Comparison of ENCODE assay signal across 26 cellular contexts in the genomic region with DNA sequence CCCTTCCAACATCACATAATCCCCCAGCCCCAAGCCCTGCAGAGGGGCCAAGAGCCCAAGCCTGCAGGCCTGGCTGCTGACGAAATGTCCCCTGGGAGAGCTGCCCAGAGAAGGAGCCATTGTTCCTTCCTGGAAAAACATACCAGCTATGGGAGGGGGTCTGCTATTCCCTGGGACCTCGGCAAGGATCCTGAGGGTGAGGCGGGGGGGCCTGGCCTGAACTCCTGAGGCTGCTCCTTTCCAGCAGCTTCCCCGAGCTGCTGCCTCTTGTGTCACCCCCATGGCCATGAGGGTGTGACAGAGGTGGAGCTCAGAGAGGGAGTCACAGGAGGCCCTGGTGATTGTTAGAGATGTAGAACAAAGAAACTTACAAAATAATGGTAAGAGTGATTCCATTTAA. TPM values are rescaled to one million over a fixed set of nuclear protein-coding genes. Genes with fewer than 3 reads are reported as not detected.
DNase-seq lines count a peak whose midpoint lies in the region; ATAC-seq and TF ChIP-seq lines count a peak whose summit lies in the region.
"Had no signal": no experiment of that assay in that cellular context is flagged by ENCODE, and none has a peak within 500 bp of the region (broad histone marks: within the 10 kb centered on the region; RNA-seq: fewer than 3 reads in every experiment).

No MANE protein-coding gene starts in this region.

- no peak for DNase-seq in activated CD4-positive, alpha-beta T cell treated with anti-CD3 and anti-CD28 coated beads, Interleukin-2, amount 10 ng/mL, durations not matched to agents 7 days and 5 days
- no peak for DNase-seq in activated CD4-positive, alpha-beta T cell treated with anti-CD3 and anti-CD28 coated beads, Interleukin-2, amount 10 ng/mL, durations not matched to agents 24 days and 14 days
- peak; percentile 20 for DNase-seq in SK-MEL-5 (ENCODE audit: low read depth, low spot score)
- no peak for DNase-seq in mesenchymal stem cell
- DNase-seq in spleen = peak; percentile 51
- DNase-seq in SIG-M5 treated with dmso at 0.1 percent for 504 hours (lab: John Stamatoyannopoulos, UW; ENCODE audit: unreplicated experiment) = no peak
- DNase-seq in H4 (ENCODE audit: low spot score) = no peak
- DNase-seq: activated CD4-positive, alpha-beta memory T cell treated with anti-CD3 and anti-CD28 coated beads for 36 hours; activated naive CD4-positive, alpha-beta T cell; colonic mucosa; DMS 273 treated with DMSO at 0.1 percent for 48 hours; GF-D8; naive thymus-derived CD8-positive, alpha-beta T cell; NCI-H187 treated with DMSO at 0.1 percent for 48 hours; NCI-H345; RPMI8226; stimulated activated CD4-positive, alpha-beta T cell treated with anti-CD3 and anti-CD28 coated beads, Interleukin-12 subunit alpha, Interleukin-12 subunit beta, amount 100 ng/mL, for 4 hours; stimulated activated CD8-positive, alpha-beta memory T cell treated with anti-CD3 and anti-CD28 coated beads, Interleukin-4, amount 100 ng/mL, for 48 hours; T-helper 1 cell had no signal

- H2BK12ac ChIP-seq in mesenchymal stem cell (ENCODE audit: low read length in 2 of 2) = peak overlapping the region in 1 of 2 experiments; percentile 2

- CTCF ChIA-PET in activated CD4-positive, alpha-beta T cell treated with anti-CD3 and anti-CD28 coated beads, Interleukin-2, amount 10 ng/mL, durations not matched to agents 7 days and 5 days (lab: Charles Lee) = interaction anchor here (1.2 to 1.4 kb wide), 2 partner anchors 12 to 34 kb away, joined by 4 to 6 read pairs; no protein-coding TSS in a partner anchor

- H3K36me3 Mint-ChIP-seq in activated CD4-positive, alpha-beta T cell treated with anti-CD3 and anti-CD28 coated beads, Interleukin-2, amount 10 ng/mL, durations not matched to agents 7 days and 5 days (ENCODE audit: low read depth) = no peaks in the 10 kb centered on the region
- no peaks in the 10 kb centered on the region for H3K36me3 Mint-ChIP-seq in activated CD4-positive, alpha-beta T cell treated with anti-CD3 and anti-CD28 coated beads, Interleukin-2, amount 10 ng/mL, durations not matched to agents 24 days and 14 days (ENCODE audit: low read depth)
- H3K36me3 Mint-ChIP-seq: activated CD4-positive, alpha-beta memory T cell treated with anti-CD3 and anti-CD28 coated beads for 36 hours; naive thymus-derived CD8-positive, alpha-beta T cell had no signal

- no peak overlapping the region for H2BK15ac ChIP-seq in mesenchymal stem cell (ENCODE audit: low read depth, poor library complexity, severe bottlenecking)

- peak overlapping the region in 1 of 2 experiments; percentile 46 for H3K18ac ChIP-seq in mesenchymal stem cell (ENCODE audit: low read depth in 1 of 2, low read length in 2 of 2)

- POLR2A ChIA-PET in activated CD4-positive, alpha-beta T cell treated with anti-CD3 and anti-CD28 coated beads, Interleukin-2, amount 10 ng/mL, durations not matched to agents 7 days and 5 days (lab: Charles Lee) = no interaction called here

- H2BK5ac ChIP-seq in mesenchymal stem cell (ENCODE audit: low read depth, low read length, poor library complexity, severe bottlenecking) = no peak overlapping the region

- H2AFZ ChIP-seq in mesenchymal stem cell (ENCODE audit: low read depth, low read length) = no peak overlapping the region

- H3K27ac ChIP-seq in mesenchymal stem cell (ENCODE audit: low read length, poor library complexity, severe bottlenecking) (peak overlapping the region; percentile 3), spleen (no peak overlapping the region)
- H3K27ac ChIP-seq: C4-2B, colonic mucosa, psoas muscle, VCaP had no signal

- H3K27me3 Mint-ChIP-seq in activated CD4-positive, alpha-beta T cell treated with anti-CD3 and anti-CD28 coated beads, Interleukin-2, amount 10 ng/mL, durations not matched to agents 7 days and 5 days = no peaks in the 10 kb centered on the region
- H3K27me3 Mint-ChIP-seq in activated CD4-positive, alpha-beta T cell treated with anti-CD3 and anti-CD28 coated beads, Interleukin-2, amount 10 ng/mL, durations not matched to agents 24 days and 14 days = peaks cover under 1% of the 10 kb centered on the region
- H3K27me3 Mint-ChIP-seq: activated CD4-positive, alpha-beta memory T cell treated with anti-CD3 and anti-CD28 coated beads for 36 hours had no signal

- H3K9me3 ChIP-seq in mesenchymal stem cell (ENCODE audit: control insufficient read depth, low read length) (no peaks in the 10 kb centered on the region), spleen (no peaks in the 10 kb centered on the region)
- H3K9me3 ChIP-seq: colonic mucosa, psoas muscle, vagina had no signal

- H2AK5ac ChIP-seq in mesenchymal stem cell (ENCODE audit: low read length, severe bottlenecking) = peak overlapping the region; percentile 14

- no peaks in the 10 kb centered on the region for H3K9me3 Mint-ChIP-seq in activated CD4-positive, alpha-beta T cell treated with anti-CD3 and anti-CD28 coated beads, Interleukin-2, amount 10 ng/mL, durations not matched to agents 7 days and 5 days
- H3K9me3 Mint-ChIP-seq in activated CD4-positive, alpha-beta T cell treated with anti-CD3 and anti-CD28 coated beads, Interleukin-2, amount 10 ng/mL, durations not matched to agents 24 days and 14 days = no peaks in the 10 kb centered on the region
- H3K9me3 Mint-ChIP-seq: activated CD4-positive, alpha-beta memory T cell treated with anti-CD3 and anti-CD28 coated beads for 36 hours; naive thymus-derived CD8-positive, alpha-beta T cell had no signal

- H2BK120ac ChIP-seq in mesenchymal stem cell (ENCODE audit: low read depth, low read length) = no peak overlapping the region

- WGBS in mesenchymal stem cell = 65% methylated on average over 4 of the region's 4 CpGs
- 81 to 89% (median 85%) methylated on average over 4 of the region's 4 CpGs for WGBS in spleen, 5 donors

- in situ Hi-C loops in SK-MEL-5 (cut with HindIII; ENCODE audit: low pct_unique_long_range_greater_than_20kb, low sequenced_read_pairs) = no loop called here

- TF ChIP-seq POLR2A in spleen (IDR thresholded peaks at IDR 0.05) = no peak

- intact Hi-C loops in activated CD4-positive, alpha-beta T cell treated with anti-CD3 and anti-CD28 coated beads, Interleukin-2, amount 10 ng/mL, durations not matched to agents 24 days and 14 days (cut with micrococcal nuclease) = no loop called here
- intact Hi-C loops in spleen (cut with DNase I; ENCODE audit: low total_unique reads) = no loop called here

- H3K4ac ChIP-seq in mesenchymal stem cell (ENCODE audit: low read depth in 1 of 2, low read length in 2 of 2) = no peak overlapping the region

- peaks cover 29% of the 10 kb centered on the region for H3K79me1 ChIP-seq in mesenchymal stem cell (replicated peaks; ENCODE audit: low read length, poor library complexity, severe bottlenecking)

- H4K91ac ChIP-seq in mesenchymal stem cell (ENCODE audit: low read length) = peak overlapping the region; percentile 75

- H3K14ac ChIP-seq in mesenchymal stem cell (ENCODE audit: low read length in 2 of 2) = no peak overlapping the region

- H3K4me2 ChIP-seq in mesenchymal stem cell (ENCODE audit: low read length, poor library complexity, severe bottlenecking) = no peak overlapping the region

- H3K9ac ChIP-seq in mesenchymal stem cell (ENCODE audit: low read length) = peak overlapping the region; percentile 75

- peak overlapping the region; percentile 58 for H3K27ac Mint-ChIP-seq in activated CD4-positive, alpha-beta T cell treated with anti-CD3 and anti-CD28 coated beads, Interleukin-2, amount 10 ng/mL, durations not matched to agents 7 days and 5 days
- H3K27ac Mint-ChIP-seq in activated CD4-positive, alpha-beta T cell treated with anti-CD3 and anti-CD28 coated beads, Interleukin-2, amount 10 ng/mL, durations not matched to agents 24 days and 14 days = no peak overlapping the region
- H3K27ac Mint-ChIP-seq: activated CD4-positive, alpha-beta memory T cell treated with anti-CD3 and anti-CD28 coated beads for 36 hours had no signal

- no peak for ATAC-seq in HG03342 (IDR thresholded peaks at IDR 0.05; ENCODE audit: unreplicated experiment)
- ATAC-seq: GM12878; HCT116; naive thymus-derived CD8-positive, alpha-beta T cell; psoas muscle had no signal

- H3K4me1 Mint-ChIP-seq in activated CD4-positive, alpha-beta T cell treated with anti-CD3 and anti-CD28 coated beads, Interleukin-2, amount 10 ng/mL, durations not matched to agents 7 days and 5 days = peaks cover 19% of the 10 kb centered on the region
- H3K4me1 Mint-ChIP-seq in activated CD4-positive, alpha-beta T cell treated with anti-CD3 and anti-CD28 coated beads, Interleukin-2, amount 10 ng/mL, durations not matched to agents 24 days and 14 days = peaks cover 15% of the 10 kb centered on the region

- no peaks in the 10 kb centered on the region for H3K27me3 ChIP-seq in mesenchymal stem cell (ENCODE audit: control insufficient read depth in 1 of 2, insufficient read depth in 1 of 2, low read length in 2 of 2)
- H3K27me3 ChIP-seq in spleen (replicated peaks in 1 of 7) = no peaks in the 10 kb centered on the region
- H3K27me3 ChIP-seq: colonic mucosa, vagina had no signal

- no peak overlapping the region for H3K4me3 Mint-ChIP-seq in activated CD4-positive, alpha-beta T cell treated with anti-CD3 and anti-CD28 coated beads, Interleukin-2, amount 10 ng/mL, durations not matched to agents 7 days and 5 days
- H3K4me3 Mint-ChIP-seq in activated CD4-positive, alpha-beta T cell treated with anti-CD3 and anti-CD28 coated beads, Interleukin-2, amount 10 ng/mL, durations not matched to agents 24 days and 14 days = no peak overlapping the region
- H3K4me3 Mint-ChIP-seq: activated CD4-positive, alpha-beta memory T cell treated with anti-CD3 and anti-CD28 coated beads for 36 hours; naive thymus-derived CD8-positive, alpha-beta T cell had no signal

- no peak overlapping the region for H3K4me3 ChIP-seq in mesenchymal stem cell (ENCODE audit: insufficient read depth in 1 of 2, low read depth in 1 of 2, low read length in 2 of 2)
- no peak overlapping the region for H3K4me3 ChIP-seq in spleen
- H3K4me3 ChIP-seq: colonic mucosa, GM12878, psoas muscle, vagina had no signal

- H3K36me3 ChIP-seq in mesenchymal stem cell (ENCODE audit: control insufficient read depth in 1 of 2, insufficient read depth in 2 of 2, low read depth in 1 of 2, low read length in 2 of 2) = peaks cover 32 to 39% of the 10 kb centered on the region in 2 experiments
- H3K36me3 ChIP-seq in spleen = no peaks in the 10 kb centered on the region
- H3K36me3 ChIP-seq: colonic mucosa, vagina had no signal

- H4K8ac ChIP-seq in mesenchymal stem cell (ENCODE audit: low read length) = peak overlapping the region; percentile 79

- TF ChIP-seq CTCF in spleen (IDR thresholded peaks at IDR 0.05 in 8 of 11, conservative IDR thresholded peaks at IDR 0.05 in 3 of 11) = no peak

- H3K4me1 ChIP-seq in mesenchymal stem cell (ENCODE audit: control insufficient read depth, insufficient read depth, low read depth, low read length) (peaks cover 72% of the 10 kb centered on the region), spleen (peaks cover 3 to 71% (median 42%) of the 10 kb centered on the region in 6 donors)
- H3K4me1 ChIP-seq: colonic mucosa, psoas muscle had no signal

- H3K23ac ChIP-seq in mesenchymal stem cell (ENCODE audit: low read length in 2 of 2) = no peak overlapping the region

RNA-seq across cellular contexts. Expression of gene LOXL1, which starts 12.9 kb away (rescaled TPM):
- total RNA-seq in activated CD4-positive, alpha-beta T cell treated with anti-CD3 and anti-CD28 coated beads, Interleukin-2, amount 10 ng/mL, durations not matched to agents 7 days and 5 days = 1 to 10 TPM; 3.4 to 3.5 TPM
- 0.49 and 0.88 TPM in 2 replicates for total RNA-seq in activated CD4-positive, alpha-beta T cell treated with anti-CD3 and anti-CD28 coated beads, Interleukin-2, amount 10 ng/mL, durations not matched to agents 24 days and 14 days
- 0.32 TPM in 1 of 2 replicates, not detected in the other for total RNA-seq in SK-MEL-5 (2014; rRNA removed; shearing (Covaris generic))
- polyA plus RNA-seq in SK-MEL-5 (2015; cell fraction: cytosol; rRNA removed) = 0.54 and 0.86 TPM in 2 replicates
- 1.6 TPM in 1 of 2 replicates, not detected in the other for polyA plus RNA-seq in SK-MEL-5 (2015; cell fraction: nucleus; rRNA removed)
- polyA plus RNA-seq in mesenchymal stem cell (2013, experiment 1 of 2) = 187 TPM
- polyA plus RNA-seq in mesenchymal stem cell (2013, experiment 2 of 2) = 181 TPM
- total RNA-seq in spleen = 1 to 10 TPM; 3.3 to 9.4 (median 6.4) TPM
- 10 to 100 TPM in 1 of 3 donors, 1 to 10 TPM in 2; 7.9 to 11.3 (median 9.4) TPM for polyA plus RNA-seq in spleen
- total RNA-seq in H4 (2014; rRNA removed; shearing (Covaris generic)) = 53.2 and 104 TPM in 2 replicates

RNA-seq across cellular contexts. Expression of gene STOML1, which starts 53.0 kb away (rescaled TPM):
- total RNA-seq in activated CD4-positive, alpha-beta T cell treated with anti-CD3 and anti-CD28 coated beads, Interleukin-2, amount 10 ng/mL, durations not matched to agents 7 days and 5 days = 10 to 100 TPM; 12.0 to 12.8 TPM
- 10.3 and 10.6 TPM in 2 replicates for total RNA-seq in activated CD4-positive, alpha-beta T cell treated with anti-CD3 and anti-CD28 coated beads, Interleukin-2, amount 10 ng/mL, durations not matched to agents 24 days and 14 days
- 7.8 and 8.0 TPM in 2 replicates for total RNA-seq in SK-MEL-5 (2014; rRNA removed; shearing (Covaris generic))
- 11.4 and 11.8 TPM in 2 replicates for polyA plus RNA-seq in SK-MEL-5 (2015; cell fraction: cytosol; rRNA removed)
- 7.7 and 21.0 TPM in 2 replicates for polyA plus RNA-seq in SK-MEL-5 (2015; cell fraction: nucleus; rRNA removed)
- polyA plus RNA-seq in mesenchymal stem cell (2013, experiment 1 of 2) = 7.8 TPM
- 8.5 TPM for polyA plus RNA-seq in mesenchymal stem cell (2013, experiment 2 of 2)
- 10 to 100 TPM in 3 of 7 donors, 1 to 10 TPM in 4; 9.0 to 15.2 (median 9.6) TPM for total RNA-seq in spleen
- polyA plus RNA-seq in spleen = 10 to 100 TPM in 2 of 3 donors, 1 to 10 TPM in 1; 8.2 to 12.4 (median 10.4) TPM
- total RNA-seq in H4 (2014; rRNA removed; shearing (Covaris generic)) = 5.2 and 6.7 TPM in 2 replicates

RNA-seq across cellular contexts. Expression of gene PML, which starts 55.4 kb away (rescaled TPM):
- total RNA-seq in activated CD4-positive, alpha-beta T cell treated with anti-CD3 and anti-CD28 coated beads, Interleukin-2, amount 10 ng/mL, durations not matched to agents 7 days and 5 days = 100 to 1,000 TPM; 118 to 122 TPM
- total RNA-seq in activated CD4-positive, alpha-beta T cell treated with anti-CD3 and anti-CD28 coated beads, Interleukin-2, amount 10 ng/mL, durations not matched to agents 24 days and 14 days = 61.3 and 64.2 TPM in 2 replicates
- 8.7 and 9.3 TPM in 2 replicates for total RNA-seq in SK-MEL-5 (2014; rRNA removed; shearing (Covaris generic))
- 31.0 and 49.5 TPM in 2 replicates for polyA plus RNA-seq in SK-MEL-5 (2015; cell fraction: cytosol; rRNA removed)
- 39.3 and 53.3 TPM in 2 replicates for polyA plus RNA-seq in SK-MEL-5 (2015; cell fraction: nucleus; rRNA removed)
- 49.0 TPM for polyA plus RNA-seq in mesenchymal stem cell (2013, experiment 1 of 2)
- polyA plus RNA-seq in mesenchymal stem cell (2013, experiment 2 of 2) = 51.3 TPM
- 100 to 1,000 TPM in 2 of 7 donors, 10 to 100 TPM in 5; 79.5 to 127 (median 88.4) TPM for total RNA-seq in spleen
- 10 to 100 TPM; 17.5 to 34.6 (median 26.1) TPM for polyA plus RNA-seq in spleen
- total RNA-seq in H4 (2014; rRNA removed; shearing (Covaris generic)) = 19.0 and 20.0 TPM in 2 replicates

Comparison
In these comparisons a context has a peak if more than half of its experiments do, and no peak if none do; other contexts are left out.
1. DNase-seq: peak in SK-MEL-5 (single experiment) and spleen (single experiment); none in activated CD4-positive, alpha-beta T cell treated with anti-CD3 and anti-CD28 coated beads, Interleukin-2, amount 10 ng/mL, durations not matched to agents 7 days and 5 days (single experiment), activated CD4-positive, alpha-beta T cell treated with anti-CD3 and anti-CD28 coated beads, Interleukin-2, amount 10 ng/mL, durations not matched to agents 24 days and 14 days (single experiment), mesenchymal stem cell (single experiment), SIG-M5 treated with dmso at 0.1 percent for 504 hours (single experiment) and H4 (single experiment).